8 cellular contexts compared by ENCODE assay signal in genomic region chr9:131734165-131734610, GRCh38. TPM values are rescaled to one million over a fixed set of nuclear protein-coding genes. Genes with fewer than 3 reads are reported as not detected.
A peak's percentile ranks its signal among the peaks of the same experiment; 100 is the strongest.
DNase-seq lines count a peak whose midpoint lies in the region; ATAC-seq, FAIRE-seq and TF ChIP-seq lines count a peak whose summit lies in the region.

No MANE protein-coding gene starts in this region.

- 14 to 32% (median 16%) methylated on average over 6 of the region's 6 CpGs for WGBS in small intestine, 3 donors

- H3K27ac Mint-ChIP-seq in CD4-positive, CD25-positive, alpha-beta regulatory T cell, result peak overlapping the region; percentile 89 to 95 (median 95)
- H3K27ac Mint-ChIP-seq in T-helper 2 cell treated with Interferon-gamma antibody and Interleukin-4, amounts not matched to agents 5 μg/mL and 100 μg/mL, for 36 hours, result peak overlapping the region; percentile 98

- H3K27me3 ChIP-seq in CD4-positive, CD25-positive, alpha-beta regulatory T cell (ENCODE audit: control insufficient read depth, insufficient read depth, low read length), result no peaks in the 10 kb centered on the region
- H3K27me3 ChIP-seq in HUES6 (ENCODE audit: control insufficient read depth, insufficient read depth, low read length) (no peaks in the 10 kb centered on the region), small intestine (ENCODE audit: control insufficient read depth in 2 of 2, insufficient read depth in 2 of 2, low read length in 2 of 2) (no peaks in the 10 kb centered on the region)

- H3K4me1 Mint-ChIP-seq in CD4-positive, CD25-positive, alpha-beta regulatory T cell, result peaks cover 25 to 95% (median 71%) of the 10 kb centered on the region in 4 donors
- peaks cover 75% of the 10 kb centered on the region for H3K4me1 Mint-ChIP-seq in T-helper 2 cell treated with Interferon-gamma antibody and Interleukin-4, amounts not matched to agents 5 μg/mL and 100 μg/mL, for 36 hours (ENCODE audit: low read depth)

- H3K9me3 ChIP-seq in CD4-positive, CD25-positive, alpha-beta regulatory T cell (ENCODE audit: control insufficient read depth in 2 of 2, low read length in 2 of 2), result no peaks in the 10 kb centered on the region
- no peaks in the 10 kb centered on the region for H3K9me3 ChIP-seq in HUES6 (ENCODE audit: control insufficient read depth, insufficient read depth, low read depth, low read length)
- H3K9me3 ChIP-seq in small intestine (ENCODE audit: control insufficient read depth, low read depth), result no peaks in the 10 kb centered on the region

- no peaks in the 10 kb centered on the region for H3K9me3 Mint-ChIP-seq in CD4-positive, CD25-positive, alpha-beta regulatory T cell
- H3K9me3 Mint-ChIP-seq in T-helper 2 cell treated with Interferon-gamma antibody and Interleukin-4, amounts not matched to agents 5 μg/mL and 100 μg/mL, for 36 hours, result no peaks in the 10 kb centered on the region

- peak overlapping the region; percentile 89 for H3K27ac ChIP-seq in CD4-positive, CD25-positive, alpha-beta regulatory T cell (ENCODE audit: insufficient read depth, low read length, poor library complexity, severe bottlenecking)
- H3K27ac ChIP-seq in HUES6 (ENCODE audit: low read depth, low read length) (0 out of 2 replicates have a peak overlapping the region, but pooled peaks have one; percentile 20), small intestine (ENCODE audit: low read depth in 1 of 2, low read length in 1 of 2) (peak overlapping the region; percentile 39 to 85)

- peak overlapping the region; percentile 68 for H3K4me3 ChIP-seq in CD4-positive, CD25-positive, alpha-beta regulatory T cell (ENCODE audit: low read depth, low read length)
- H3K4me3 ChIP-seq in HUES6 (ENCODE audit: low read depth, low read length) (no peak overlapping the region), small intestine (ENCODE audit: low read depth in 1 of 2, low read length in 2 of 2) (no peak overlapping the region)

- peak overlapping the region; percentile 79 to 89 (median 82) for H3K4me3 Mint-ChIP-seq in CD4-positive, CD25-positive, alpha-beta regulatory T cell
- peak overlapping the region; percentile 82 for H3K4me3 Mint-ChIP-seq in T-helper 2 cell treated with Interferon-gamma antibody and Interleukin-4, amounts not matched to agents 5 μg/mL and 100 μg/mL, for 36 hours

- DNase-seq in CD4-positive, CD25-positive, alpha-beta regulatory T cell, result peak; percentile 31 to 63 (median 44)
- no peak for DNase-seq in T-helper 2 cell treated with Interferon-gamma antibody and Interleukin-4, amounts not matched to agents 5 μg/mL and 100 μg/mL, for 36 hours (ENCODE audit: low spot score)
- DNase-seq in erythroblast (lab: John Stamatoyannopoulos, UW), result peak; percentile 23 to 45
- DNase-seq in small intestine, result peak; percentile 87

- H3K27me3 Mint-ChIP-seq in CD4-positive, CD25-positive, alpha-beta regulatory T cell, result no peaks in the 10 kb centered on the region
- no peaks in the 10 kb centered on the region for H3K27me3 Mint-ChIP-seq in T-helper 2 cell treated with Interferon-gamma antibody and Interleukin-4, amounts not matched to agents 5 μg/mL and 100 μg/mL, for 36 hours (ENCODE audit: low read depth)

- no peak for TF ChIP-seq POLR2A in erythroblast (IDR thresholded peaks at IDR 0.05; ENCODE audit: low read length)

- peaks cover 96% of the 10 kb centered on the region for H3K4me1 ChIP-seq in CD4-positive, CD25-positive, alpha-beta regulatory T cell (ENCODE audit: control insufficient read depth, insufficient read depth, low read length, poor library complexity, severe bottlenecking)
- H3K4me1 ChIP-seq in HUES6 (ENCODE audit: control insufficient read depth, insufficient read depth, low read length) (peaks cover 77% of the 10 kb centered on the region), small intestine (ENCODE audit: control insufficient read depth in 2 of 2, insufficient read depth in 1 of 2, low read depth in 1 of 2, low read length in 1 of 2) (peaks cover 21 to 48% of the 10 kb centered on the region in 2 donors)

- no peak for FAIRE-seq in small intestine (lab: Jason Lieb, UNC)

- H3K9ac ChIP-seq in HUES6 (ENCODE audit: low read length), result no peak overlapping the region

- H3K36me3 Mint-ChIP-seq in CD4-positive, CD25-positive, alpha-beta regulatory T cell, result peaks cover 9% of the 10 kb centered on the region
- peaks cover 46% of the 10 kb centered on the region for H3K36me3 Mint-ChIP-seq in T-helper 2 cell treated with Interferon-gamma antibody and Interleukin-4, amounts not matched to agents 5 μg/mL and 100 μg/mL, for 36 hours (ENCODE audit: low read depth)

- ATAC-seq in CD4-positive, CD25-positive, alpha-beta regulatory T cell (ENCODE audit: low read depth in 2 of 2), result no peak
- ATAC-seq in HG02678 (IDR thresholded peaks at IDR 0.05; ENCODE audit: unreplicated experiment), result no peak
- no peak for ATAC-seq in HG03342 (IDR thresholded peaks at IDR 0.05; ENCODE audit: unreplicated experiment)
- ATAC-seq in HG02938 (IDR thresholded peaks at IDR 0.05; ENCODE audit: unreplicated experiment), result no peak

- H3K36me3 ChIP-seq in CD4-positive, CD25-positive, alpha-beta regulatory T cell (ENCODE audit: control insufficient read depth, insufficient read depth, low read length), result no peaks in the 10 kb centered on the region
- H3K36me3 ChIP-seq in HUES6 (ENCODE audit: control insufficient read depth, insufficient read depth, low read length) (peaks cover 7% of the 10 kb centered on the region; the same call in 1 of the 2 replicates), small intestine (ENCODE audit: control insufficient read depth in 2 of 2, insufficient read depth in 2 of 2, low read length in 2 of 2) (no peaks in the 10 kb centered on the region)

RNA-seq across cellular contexts. Expression of gene RAPGEF1, which starts 5.7 kb away (rescaled TPM):
- 159 TPM for total RNA-seq in CD4-positive, CD25-positive, alpha-beta regulatory T cell
- 1 to 10 TPM; 3.8 to 7.3 (median 4.6) TPM for polyA plus RNA-seq in CD4-positive, CD25-positive, alpha-beta regulatory T cell
- 10 to 100 TPM; 15.4 to 24.6 (median 17.9) TPM for polyA plus RNA-seq in small intestine

Comparison
In these comparisons a context has a peak if more than half of its experiments do, and no peak if none do; other contexts are left out.
1. H3K27ac ChIP-seq: peak in every context shown above with its lines; median percentile 89 in CD4-positive, CD25-positive, alpha-beta regulatory T cell; 62 in small intestine; 20 in HUES6.